ENCODE assay signal across 1 cellular context in genomic region chr6:16337280-16337975, GRCh38.
TF ChIP-seq lines count a peak whose summit lies in the region.

No MANE protein-coding gene starts in this region.

TF ChIP-seq in H1, 55 proteins besides CTCF, POLR2A, EP300 and RAD21 (continued from another document):
- TF ChIP-seq MAX (IDR thresholded peaks at IDR 0.05) = peak; percentile 54
